ENCODE assay signal across 13 cellular contexts in genomic region chr10:5488272-5489161, GRCh38. TPM values are rescaled to one million over a fixed set of nuclear protein-coding genes. Genes with fewer than 3 reads are reported as not detected.
DNase-seq lines count a peak whose midpoint lies in the region; ATAC-seq and TF ChIP-seq lines count a peak whose summit lies in the region.
"Had no signal": no experiment of that assay in that cellular context is flagged by ENCODE, and none has a peak within 500 bp of the region (broad histone marks: within the 10 kb centered on the region; RNA-seq: fewer than 3 reads in every experiment).

No MANE protein-coding gene starts in this region.

- WGBS in body of pancreas, 2 donors = 58 to 62% methylated on average over 23 to 27 of the region's 27 CpGs

- H3K27ac ChIP-seq in body of pancreas (peak overlapping the region; percentile 69 to 83 (median 80)), vagina (no peak overlapping the region)
- H3K27ac ChIP-seq in naive thymus-derived CD4-positive, alpha-beta T cell (ENCODE audit: low read depth, low read length) = no peak overlapping the region
- H3K27ac ChIP-seq: brain microvascular endothelial cell had no signal

- intact Hi-C loops in body of pancreas (cut with DNase I) (no loop called here), vagina (cut with DNase I) (no loop called here)
- intact Hi-C loops in naive thymus-derived CD4-positive, alpha-beta T cell (cut with micrococcal nuclease) = no loop called here

- H3K27me3 ChIP-seq in body of pancreas = no peaks in the 10 kb centered on the region
- no peaks in the 10 kb centered on the region for H3K27me3 ChIP-seq in vagina
- no peaks in the 10 kb centered on the region for H3K27me3 ChIP-seq in naive thymus-derived CD4-positive, alpha-beta T cell (ENCODE audit: control insufficient read depth in 2 of 2, insufficient read depth in 2 of 2, low read length in 2 of 2)
- H3K27me3 ChIP-seq: brain microvascular endothelial cell had no signal

- no peaks in the 10 kb centered on the region for H3K9me3 ChIP-seq in body of pancreas
- H3K9me3 ChIP-seq in vagina = no peaks in the 10 kb centered on the region
- H3K9me3 ChIP-seq in naive thymus-derived CD4-positive, alpha-beta T cell (ENCODE audit: control insufficient read depth in 2 of 3, low read length in 3 of 3) = no peaks in the 10 kb centered on the region

- H3K36me3 ChIP-seq in body of pancreas (replicated peaks in 1 of 2; ENCODE audit: insufficient read depth in 1 of 2, low read depth in 2 of 2) = no peaks in the 10 kb centered on the region
- no peaks in the 10 kb centered on the region for H3K36me3 ChIP-seq in vagina
- H3K36me3 ChIP-seq in naive thymus-derived CD4-positive, alpha-beta T cell (ENCODE audit: control insufficient read depth in 2 of 3, insufficient read depth in 3 of 3, low read length in 3 of 3) = no peaks in the 10 kb centered on the region
- H3K36me3 ChIP-seq: brain microvascular endothelial cell had no signal

- H3K4me3 ChIP-seq in LNCaP clone FGC (ENCODE audit: low read depth, low read length) = no peak overlapping the region
- H3K4me3 ChIP-seq in body of pancreas = no peak overlapping the region
- H3K4me3 ChIP-seq in vagina = no peak overlapping the region
- no peak overlapping the region for H3K4me3 ChIP-seq in naive thymus-derived CD4-positive, alpha-beta T cell (ENCODE audit: low read length)

- DNase-seq in COLO668 (lab: John Stamatoyannopoulos, UW; ENCODE audit: unreplicated experiment) (peak; percentile 66), LNCaP clone FGC (ENCODE audit: low read depth) (peak; percentile 39), body of pancreas (peak; percentile 74 to 94 (median 82)), memory B cell (ENCODE audit: low spot score in 2 of 2) (no peak), vagina (ENCODE audit: extremely low spot score in 2 of 2) (no peak), CD1c-positive myeloid dendritic cell (ENCODE audit: extremely low spot score) (no peak), NOMO-1 treated with dmso at 0.1 percent for 144 hours (lab: John Stamatoyannopoulos, UW; ENCODE audit: unreplicated experiment) (no peak)
- DNase-seq in naive thymus-derived CD4-positive, alpha-beta T cell = no peak
- DNase-seq: brain microvascular endothelial cell, erythroblast, IMR-90 had no signal

- peaks cover 13% of the 10 kb centered on the region for H3K27me3 Mint-ChIP-seq in memory B cell
- peaks cover 0 to 8% (median 0%) of the 10 kb centered on the region in 5 donors for H3K27me3 Mint-ChIP-seq in naive thymus-derived CD4-positive, alpha-beta T cell

- TF ChIP-seq CTCF in LNCaP clone FGC (IDR thresholded peaks at IDR 0.05; ENCODE audit: control insufficient read depth, extremely low read depth, insufficient read depth) = no peak
- TF ChIP-seq CTCF in body of pancreas (IDR thresholded peaks at IDR 0.05) = peak in 2 of 7 experiments; percentile 3 to 10
- no peak for TF ChIP-seq CTCF in vagina (IDR thresholded peaks at IDR 0.05)

- peaks cover 11% of the 10 kb centered on the region for H3K4me1 Mint-ChIP-seq in memory B cell
- H3K4me1 Mint-ChIP-seq in naive thymus-derived CD4-positive, alpha-beta T cell = peaks cover 0 to 8% (median 0%) of the 10 kb centered on the region in 7 donors

- peak overlapping the region; percentile 9 for H3K4me3 Mint-ChIP-seq in memory B cell
- no peak overlapping the region for H3K4me3 Mint-ChIP-seq in naive thymus-derived CD4-positive, alpha-beta T cell

- no peak overlapping the region for H3K27ac Mint-ChIP-seq in memory B cell
- no peak overlapping the region for H3K27ac Mint-ChIP-seq in naive thymus-derived CD4-positive, alpha-beta T cell

- ATAC-seq in body of pancreas = peak; percentile 88
- ATAC-seq in memory B cell (ENCODE audit: low read depth) = no peak
- no peak for ATAC-seq in naive thymus-derived CD4-positive, alpha-beta T cell

- TF ChIP-seq POLR2A in body of pancreas (IDR thresholded peaks at IDR 0.05) = peak in 2 of 3 donors; percentile 22 to 29
- TF ChIP-seq POLR2A in vagina (IDR thresholded peaks at IDR 0.05) = no peak

- CTCF ChIA-PET in naive thymus-derived CD4-positive, alpha-beta T cell (lab: Charles Lee) = no interaction called here

- POLR2A ChIA-PET in naive thymus-derived CD4-positive, alpha-beta T cell (lab: Charles Lee) = no interaction called here

- H3K4me1 ChIP-seq in body of pancreas (peaks cover 17% of the 10 kb centered on the region), vagina (peaks cover 5% of the 10 kb centered on the region)
- H3K4me1 ChIP-seq in naive thymus-derived CD4-positive, alpha-beta T cell (ENCODE audit: control insufficient read depth in 2 of 2, insufficient read depth in 2 of 2, low read length in 2 of 2) = no peaks in the 10 kb centered on the region

- peaks cover 2% of the 10 kb centered on the region for H3K9me3 Mint-ChIP-seq in memory B cell
- peaks cover 0 to 15% (median 3%) of the 10 kb centered on the region in 11 donors for H3K9me3 Mint-ChIP-seq in naive thymus-derived CD4-positive, alpha-beta T cell

- H3K36me3 Mint-ChIP-seq in memory B cell = peaks cover 1% of the 10 kb centered on the region
- peaks cover 0 to 5% (median 0%) of the 10 kb centered on the region in 5 donors for H3K36me3 Mint-ChIP-seq in naive thymus-derived CD4-positive, alpha-beta T cell

RNA-seq across cellular contexts. Expression of gene CALML5, which starts 10.9 kb away (rescaled TPM):
- total RNA-seq in body of pancreas (not detected), vagina (102 TPM)
- not detected for total RNA-seq in naive thymus-derived CD4-positive, alpha-beta T cell
- not detected for polyA plus RNA-seq in naive thymus-derived CD4-positive, alpha-beta T cell
- total RNA-seq: IMR-90, SK-MEL-5 had no signal
- polyA plus RNA-seq: IMR-90, neural cell had no signal

RNA-seq across cellular contexts. Expression of gene CALML3, which starts 36.2 kb away (rescaled TPM):
- total RNA-seq in body of pancreas = not detected
- 50.6 TPM for total RNA-seq in vagina
- not detected for total RNA-seq in naive thymus-derived CD4-positive, alpha-beta T cell
- not detected for polyA plus RNA-seq in naive thymus-derived CD4-positive, alpha-beta T cell
- total RNA-seq: IMR-90, SK-MEL-5 had no signal
- polyA plus RNA-seq: IMR-90, neural cell had no signal

Comparison
In these comparisons a context has a peak if more than half of its experiments do, and no peak if none do; other contexts are left out.
1. DNase-seq: peak in COLO668 (single experiment), LNCaP clone FGC (single experiment) and body of pancreas (4 of 4); none in memory B cell (0 of 2), vagina (0 of 2), naive thymus-derived CD4-positive, alpha-beta T cell (0 of 9), CD1c-positive myeloid dendritic cell (single experiment) and NOMO-1 treated with dmso at 0.1 percent for 144 hours (single experiment).
2. H3K27ac ChIP-seq: peak in body of pancreas (4 of 4); none in vagina (single experiment) and naive thymus-derived CD4-positive, alpha-beta T cell (single experiment).
3. POLR2A ChIP-seq: peak in body of pancreas (2 of 3); none in vagina (0 of 2).
4. RNA of gene CALML5, which starts 10.9 kb away (total RNA-seq): 102 TPM in vagina (single experiment); not detected in body of pancreas and not detected in naive thymus-derived CD4-positive, alpha-beta T cell; every median in the first group is over 10 times any median in the second.
5. RNA of gene CALML3, which starts 36.2 kb away (total RNA-seq): 50.6 TPM in vagina (single experiment); not detected in body of pancreas and not detected in naive thymus-derived CD4-positive, alpha-beta T cell; every median in the first group is over 10 times any median in the second.